Comparison of ENCODE assay signal across 8 cellular contexts in genomic region chr17:82229686-82230626, GRCh38. TPM values are rescaled to one million over a fixed set of nuclear protein-coding genes. Genes with fewer than 3 reads are reported as not detected.
DNase-seq lines count a peak whose midpoint lies in the region; ATAC-seq, FAIRE-seq and TF ChIP-seq lines count a peak whose summit lies in the region.

No MANE protein-coding gene starts in this region.

- no peaks in the 10 kb centered on the region for H3K9me3 Mint-ChIP-seq in activated CD8-positive, alpha-beta T cell treated with anti-CD3 and anti-CD28 coated beads, Interleukin-2, amount 10 ng/mL, durations not matched to agents 7 days and 5 days (ENCODE audit: insufficient read depth)
- H3K9me3 Mint-ChIP-seq in stimulated activated naive B cell treated with anti-CD40 and anti-IgM and Interleukin-4, amounts not matched to agents 10 μg/mL and 1 μg/mL and 100 μg/mL, for 72 hours: no peaks in the 10 kb centered on the region

- CTCF ChIA-PET in HEK293 (lab: Yijun Ruan, JAX): interaction anchor here (0.8 to 1.4 kb wide), 2 partner anchors 25 to 180 kb away, joined by 4 to 6 read pairs; no protein-coding TSS in a partner anchor
- CTCF ChIA-PET in activated CD8-positive, alpha-beta T cell treated with anti-CD3 and anti-CD28 coated beads, Interleukin-2, amount 10 ng/mL, durations not matched to agents 7 days and 5 days (lab: Charles Lee): interaction anchor here (1.5 to 1.9 kb wide), 3 partner anchors 11 to 91 kb away, joined by 7 read pairs; no protein-coding TSS in a partner anchor

- H3K4me3 ChIP-seq in HEK293 (ENCODE audit: low read depth, low read length) (no peak overlapping the region), iPS-15b (ENCODE audit: low read depth, low read length) (peak overlapping the region; percentile 35)

- no peak for TF ChIP-seq CTCF in HEK293 (tag by site-specific recombination; IDR thresholded peaks at IDR 0.05)

- H3K27ac Mint-ChIP-seq in activated CD8-positive, alpha-beta T cell treated with anti-CD3 and anti-CD28 coated beads, Interleukin-2, amount 10 ng/mL, durations not matched to agents 7 days and 5 days: peak overlapping the region; percentile 92
- peak overlapping the region; percentile 42 for H3K27ac Mint-ChIP-seq in stimulated activated naive B cell treated with anti-CD40 and anti-IgM and Interleukin-4, amounts not matched to agents 10 μg/mL and 1 μg/mL and 100 μg/mL, for 72 hours

- no peak for DNase-seq in activated CD8-positive, alpha-beta T cell treated with anti-CD3 and anti-CD28 coated beads, Interleukin-2, amount 10 ng/mL, durations not matched to agents 7 days and 5 days
- DNase-seq in stimulated activated naive B cell treated with anti-CD40 and anti-IgM and Interleukin-4, amounts not matched to agents 10 μg/mL and 1 μg/mL and 100 μg/mL, for 72 hours: no peak
- DNase-seq in C1 segment of cervical spinal cord (lab: John Stamatoyannopoulos, UW) (no peak), frontal cortex (ENCODE audit: low spot score in 2 of 2) (no peak), superior temporal gyrus (ENCODE audit: extremely low spot score) (no peak), NCI-H146 treated with DMSO at 0.1 percent for 48 hours (lab: John Stamatoyannopoulos, UW; ENCODE audit: unreplicated experiment) (no peak)

- H3K4me1 ChIP-seq in HEK293 (ENCODE audit: control insufficient read depth, insufficient read depth, low read length) (no peaks in the 10 kb centered on the region), iPS-15b (ENCODE audit: control insufficient read depth, insufficient read depth, low read length) (no peaks in the 10 kb centered on the region)

- no peak overlapping the region for H3K27ac ChIP-seq in HEK293 (ENCODE audit: extremely low read depth, low read depth, low read length)

- no peak overlapping the region for H3K9ac ChIP-seq in iPS-15b (ENCODE audit: low read depth, low read length)

- no peak for FAIRE-seq in frontal cortex (lab: Jason Lieb, UNC)

- H3K9me3 ChIP-seq in HEK293 (ENCODE audit: control insufficient read depth, insufficient read depth, low read depth, low read length): no peaks in the 10 kb centered on the region
- no peaks in the 10 kb centered on the region for H3K9me3 ChIP-seq in iPS-15b (ENCODE audit: control insufficient read depth, insufficient read depth, low read length)

- POLR2A ChIA-PET in HEK293 (lab: Yijun Ruan, JAX): no interaction called here
- POLR2A ChIA-PET in activated CD8-positive, alpha-beta T cell treated with anti-CD3 and anti-CD28 coated beads, Interleukin-2, amount 10 ng/mL, durations not matched to agents 7 days and 5 days (lab: Charles Lee): interaction anchor here (0.7 to 1.8 kb wide), 11 partner anchors 8 to 192 kb away, joined by 3 to 7 read pairs (median 4); partner anchors contain the start of genes CD7, CSNK1D and DCXR

- peaks cover 29% of the 10 kb centered on the region for H3K4me1 Mint-ChIP-seq in activated CD8-positive, alpha-beta T cell treated with anti-CD3 and anti-CD28 coated beads, Interleukin-2, amount 10 ng/mL, durations not matched to agents 7 days and 5 days (ENCODE audit: low read depth)
- H3K4me1 Mint-ChIP-seq in stimulated activated naive B cell treated with anti-CD40 and anti-IgM and Interleukin-4, amounts not matched to agents 10 μg/mL and 1 μg/mL and 100 μg/mL, for 72 hours: peaks cover 19 to 24% of the 10 kb centered on the region in 2 donors

- H3K36me3 ChIP-seq in HEK293 (ENCODE audit: control insufficient read depth in 2 of 2, insufficient read depth in 1 of 2, low read length in 2 of 2) (no peaks in the 10 kb centered on the region), iPS-15b (ENCODE audit: control insufficient read depth, insufficient read depth, low read length) (no peaks in the 10 kb centered on the region)

- H3K4me3 Mint-ChIP-seq in activated CD8-positive, alpha-beta T cell treated with anti-CD3 and anti-CD28 coated beads, Interleukin-2, amount 10 ng/mL, durations not matched to agents 7 days and 5 days: peak overlapping the region; percentile 95
- H3K4me3 Mint-ChIP-seq in stimulated activated naive B cell treated with anti-CD40 and anti-IgM and Interleukin-4, amounts not matched to agents 10 μg/mL and 1 μg/mL and 100 μg/mL, for 72 hours: peak overlapping the region; percentile 59 to 60

- peaks cover 15% of the 10 kb centered on the region for H3K36me3 Mint-ChIP-seq in activated CD8-positive, alpha-beta T cell treated with anti-CD3 and anti-CD28 coated beads, Interleukin-2, amount 10 ng/mL, durations not matched to agents 7 days and 5 days (ENCODE audit: low read depth)
- H3K36me3 Mint-ChIP-seq in stimulated activated naive B cell treated with anti-CD40 and anti-IgM and Interleukin-4, amounts not matched to agents 10 μg/mL and 1 μg/mL and 100 μg/mL, for 72 hours: no peaks in the 10 kb centered on the region

- ATAC-seq in activated CD8-positive, alpha-beta T cell treated with anti-CD3 and anti-CD28 coated beads, Interleukin-2, amount 10 ng/mL, durations not matched to agents 7 days and 5 days: peak; percentile 0
- no peak for ATAC-seq in stimulated activated naive B cell treated with anti-CD40 and anti-IgM and Interleukin-4, amounts not matched to agents 10 μg/mL and 1 μg/mL and 100 μg/mL, for 72 hours (replicated peaks)

- H3K27me3 ChIP-seq in iPS-15b (ENCODE audit: control insufficient read depth, insufficient read depth, low read length): peaks cover 16% of the 10 kb centered on the region

- no peaks in the 10 kb centered on the region for H3K27me3 Mint-ChIP-seq in activated CD8-positive, alpha-beta T cell treated with anti-CD3 and anti-CD28 coated beads, Interleukin-2, amount 10 ng/mL, durations not matched to agents 7 days and 5 days (ENCODE audit: low read depth)
- no peaks in the 10 kb centered on the region for H3K27me3 Mint-ChIP-seq in stimulated activated naive B cell treated with anti-CD40 and anti-IgM and Interleukin-4, amounts not matched to agents 10 μg/mL and 1 μg/mL and 100 μg/mL, for 72 hours

TF ChIP-seq in HEK293, 187 proteins besides CTCF, POLR2A, EP300 and RAD21:
- no peak for TF ChIP-seq ZNF341 (tag by site-specific recombination; IDR thresholded peaks at IDR 0.05; ENCODE audit: low read depth)
- peak; percentile 37; the same call in 1 of the 2 replicates for TF ChIP-seq SP2 (tag by site-specific recombination; IDR thresholded peaks at IDR 0.05)
- TF ChIP-seq EGR2 (tag by site-specific recombination; IDR thresholded peaks at IDR 0.05; ENCODE audit: low read depth): no peak
- peak; percentile 68 for TF ChIP-seq GLIS2 (tag by site-specific recombination; IDR thresholded peaks at IDR 0.05)

RNA-seq across cellular contexts. Expression of gene SLC16A3, which starts 1.1 kb away (rescaled TPM):
- total RNA-seq in activated CD8-positive, alpha-beta T cell treated with anti-CD3 and anti-CD28 coated beads, Interleukin-2, amount 10 ng/mL, durations not matched to agents 7 days and 5 days: 100 to 1,000 TPM; 257 to 264 TPM
- total RNA-seq in frontal cortex: 2.0 TPM

RNA-seq across cellular contexts. Expression of gene CCDC57, which starts 17.3 kb away (rescaled TPM):
- total RNA-seq in activated CD8-positive, alpha-beta T cell treated with anti-CD3 and anti-CD28 coated beads, Interleukin-2, amount 10 ng/mL, durations not matched to agents 7 days and 5 days: 10 to 100 TPM; 78.3 to 84.7 TPM
- 17.1 TPM for total RNA-seq in frontal cortex

RNA-seq across cellular contexts. Expression of gene CSNK1D, which starts 43.5 kb away (rescaled TPM):
- 100 to 1,000 TPM in 1 of 2 experiments, 10 to 100 TPM in 1; 99.5 to 111 TPM for total RNA-seq in activated CD8-positive, alpha-beta T cell treated with anti-CD3 and anti-CD28 coated beads, Interleukin-2, amount 10 ng/mL, durations not matched to agents 7 days and 5 days
- 22.8 TPM for total RNA-seq in frontal cortex

Comparison
In these comparisons a context has a peak if more than half of its experiments do, and no peak if none do; other contexts are left out.
1. RNA of gene SLC16A3, which starts 1.1 kb away (total RNA-seq): 257 to 264 TPM in activated CD8-positive, alpha-beta T cell treated with anti-CD3 and anti-CD28 coated beads, Interleukin-2, amount 10 ng/mL, durations not matched to agents 7 days and 5 days; 2.0 TPM in frontal cortex (single experiment); every median in the first group is over 10 times any median in the second.